In the genomic region with DNA sequence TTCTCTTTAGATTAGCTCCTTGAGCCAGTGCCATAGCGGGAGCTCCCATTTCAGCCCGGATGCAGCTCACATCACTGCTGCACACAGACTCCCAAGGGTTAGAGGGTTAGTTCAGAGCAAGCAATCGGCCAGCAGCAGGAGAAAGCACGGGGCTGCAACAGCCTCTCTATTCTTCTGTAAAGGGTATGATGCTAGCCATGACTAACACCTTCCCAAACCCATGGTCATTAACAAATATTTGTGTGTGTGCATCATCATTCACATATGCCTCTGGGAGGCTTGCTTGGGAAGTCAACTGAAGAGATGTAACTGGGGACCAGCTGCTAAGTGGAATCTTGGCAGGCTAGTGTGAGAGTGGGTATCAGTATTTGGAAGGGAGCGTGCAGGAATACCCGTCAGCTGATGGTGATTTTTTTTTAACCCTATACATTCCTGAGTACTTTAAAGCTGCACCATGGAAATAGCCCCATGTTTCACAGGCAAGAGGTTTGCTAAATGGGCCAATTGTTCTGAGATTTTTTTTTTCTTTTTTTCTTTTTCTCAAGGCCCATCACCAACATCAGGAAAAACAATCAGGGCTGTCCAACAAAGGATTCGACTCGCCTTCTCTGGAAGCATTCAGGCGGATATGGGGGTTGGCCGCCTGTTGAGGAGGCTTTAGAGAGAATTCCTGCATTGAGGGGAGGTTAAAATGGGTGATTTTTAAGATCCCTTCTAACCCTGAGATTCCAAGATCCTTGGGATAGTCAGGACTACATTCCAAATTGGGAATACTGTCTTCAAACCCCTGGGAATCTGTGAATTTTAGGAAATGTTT, we compare ENCODE assay signal across 9 cellular contexts. TPM values are rescaled to one million over a fixed set of nuclear protein-coding genes. Genes with fewer than 3 reads are reported as not detected.
DNase-seq lines count a peak whose midpoint lies in the region; ATAC-seq and TF ChIP-seq lines count a peak whose summit lies in the region.
"Had no signal": no experiment of that assay in that cellular context is flagged by ENCODE, and none has a peak within 500 bp of the region (broad histone marks: within the 10 kb centered on the region; RNA-seq: fewer than 3 reads in every experiment).

No MANE protein-coding gene starts in this region.

- H3K9me3 ChIP-seq in PC-9 (ENCODE audit: insufficient read depth, low read depth) (peaks cover 2% of the 10 kb centered on the region; the same call in 1 of the 2 replicates), mucosa of descending colon (no peaks in the 10 kb centered on the region)

- BruUV-seq in PC-9 (replicated peaks; lab: Mats Ljungman, UMichigan) = no TSS peak

- no peaks in the 10 kb centered on the region for H3K36me3 ChIP-seq in PC-9 (ENCODE audit: low read depth)
- H3K36me3 ChIP-seq in mucosa of descending colon (ENCODE audit: low read depth) = no peaks in the 10 kb centered on the region

- H3K4me1 ChIP-seq in PC-9 (replicated peaks; ENCODE audit: insufficient read depth) = peaks cover 32% of the 10 kb centered on the region
- H3K4me1 ChIP-seq in mucosa of descending colon (ENCODE audit: low read depth) = no peaks in the 10 kb centered on the region

- H3K27me3 ChIP-seq in PC-9 (ENCODE audit: insufficient read depth, low read depth) = no peaks in the 10 kb centered on the region

- DNase-seq in AG08396 (ENCODE audit: low spot score) (peak; percentile 88), PC-9 (peak; percentile 34 to 98), fibroblast of gingiva (ENCODE audit: low read depth) (peak; percentile 94), mucosa of descending colon (peak in 1 of 3 donors; percentile 49), GM10266 (ENCODE audit: extremely low spot score) (no peak)
- DNase-seq: activated B cell treated with CpG ODN at 0.5 μM for 24 hours had no signal

- peak overlapping the region; percentile 48 for H3K27ac ChIP-seq in PC-9

- peak overlapping the region; percentile 35 for H3K4me2 ChIP-seq in PC-9

- no peaks in the 10 kb centered on the region for H3K9me2 ChIP-seq in PC-9 (ENCODE audit: insufficient read depth)

- no peak overlapping the region for H2AFZ ChIP-seq in PC-9

- intact Hi-C loops in PC-9 (cut with micrococcal nuclease; ENCODE audit: unreplicated experiment) (no loop called here), mucosa of descending colon (cut with DNase I, micrococcal nuclease) (no loop called here)

- peak; percentile 62 for ATAC-seq in mucosa of descending colon
- no peak for ATAC-seq in HG02852 (IDR thresholded peaks at IDR 0.05; ENCODE audit: unreplicated experiment)
- no peak for ATAC-seq in HG02970 (IDR thresholded peaks at IDR 0.05; ENCODE audit: low FRiP score, unreplicated experiment)
- ATAC-seq in HG03565 (IDR thresholded peaks at IDR 0.05; ENCODE audit: unreplicated experiment) = no peak

- CTCF ChIA-PET in PC-9 (lab: Charles Lee) = no interaction called here

- H4K20me1 ChIP-seq in PC-9 (ENCODE audit: insufficient read depth) = no peaks in the 10 kb centered on the region

- no peak for TF ChIP-seq CTCF in PC-9 (conservative IDR thresholded peaks at IDR 0.05)
- TF ChIP-seq CTCF in mucosa of descending colon (IDR thresholded peaks at IDR 0.05) = no peak
- no peak for TF ChIP-seq CTCF in GM10266 (IDR thresholded peaks at IDR 0.05; ENCODE audit: control insufficient read depth, insufficient read depth, low read depth, missing control alignments)

- no peaks in the 10 kb centered on the region for H3K79me2 ChIP-seq in PC-9 (ENCODE audit: low read depth)

- H3K4me3 ChIP-seq in PC-9 = no peak overlapping the region
- H3K4me3 ChIP-seq in mucosa of descending colon = no peak overlapping the region

- POLR2A ChIA-PET in PC-9 (lab: Charles Lee; ENCODE audit: unreplicated experiment) = interaction anchor here (0.7 kb wide), 1 partner anchor 26 kb away, joined by 4 read pairs; no protein-coding TSS in a partner anchor

- peaks cover 25% of the 10 kb centered on the region for H3F3A ChIP-seq in PC-9 (ENCODE audit: insufficient read depth, low read depth)

RNA-seq across cellular contexts. Expression of a gene that starts 33.2 kb away (rescaled TPM):
- 0.28 and 0.50 TPM in 2 replicates for total RNA-seq in PC-9 (2021)
- 1 to 10 TPM; 4.1 to 6.4 (median 4.1) TPM for total RNA-seq in mucosa of descending colon
- total RNA-seq: activated B cell treated with CpG ODN at 0.5 μM for 24 hours had no signal

RNA-seq across cellular contexts. Expression of a gene that starts 54.3 kb away (rescaled TPM):
- total RNA-seq in PC-9 (2021) = 60.3 and 66.1 TPM in 2 replicates
- 10 to 100 TPM; 37.6 to 45.6 (median 40.7) TPM for total RNA-seq in mucosa of descending colon
